In the genomic region with DNA sequence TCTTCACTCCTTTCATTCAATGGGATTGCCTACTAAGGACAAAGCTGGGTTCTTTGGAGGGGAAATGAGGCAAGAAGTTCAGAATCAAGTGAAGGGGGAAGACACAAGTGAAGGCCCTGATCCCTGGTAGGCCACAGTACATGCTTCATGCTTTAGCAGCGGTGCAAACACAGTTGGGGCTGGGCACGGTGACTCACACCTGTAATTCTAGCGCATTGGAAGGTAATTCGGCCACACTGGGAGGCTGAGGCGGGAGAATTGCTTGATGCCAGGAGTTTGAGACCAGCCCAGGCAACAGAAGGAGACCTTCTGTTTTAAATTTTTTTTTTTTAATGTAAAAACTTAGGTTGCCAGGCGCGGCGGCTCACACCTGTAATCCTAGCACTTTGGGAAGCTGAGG, we compare ENCODE assay signal across 17 cellular contexts. TPM values are rescaled to one million over a fixed set of nuclear protein-coding genes. Genes with fewer than 3 reads are reported as not detected.
DNase-seq lines count a peak whose midpoint lies in the region; ATAC-seq and TF ChIP-seq lines count a peak whose summit lies in the region.
"Had no signal": no experiment of that assay in that cellular context is flagged by ENCODE, and none has a peak within 500 bp of the region (broad histone marks: within the 10 kb centered on the region; RNA-seq: fewer than 3 reads in every experiment).

No MANE protein-coding gene starts in this region.

- no peaks in the 10 kb centered on the region for H3K9me3 ChIP-seq in colonic mucosa

- ATAC-seq in HG02588 (IDR thresholded peaks at IDR 0.05; ENCODE audit: unreplicated experiment): no peak
- ATAC-seq in HG03521 (IDR thresholded peaks at IDR 0.05; ENCODE audit: unreplicated experiment): no peak

- no peaks in the 10 kb centered on the region for H3K36me3 Mint-ChIP-seq in neural crest cell (ENCODE audit: low read depth)

- no peak for TF ChIP-seq CTCF in 22Rv1 (IDR thresholded peaks at IDR 0.05)
- no peak for TF ChIP-seq CTCF in colonic mucosa (IDR thresholded peaks at IDR 0.05)
- TF ChIP-seq CTCF in neural crest cell (conservative IDR thresholded peaks at IDR 0.05): no peak

- H3K9me3 Mint-ChIP-seq in neural crest cell: no peaks in the 10 kb centered on the region
- H3K9me3 Mint-ChIP-seq: CD8-positive, alpha-beta memory T cell had no signal

- DNase-seq in COLO668 (lab: John Stamatoyannopoulos, UW; ENCODE audit: unreplicated experiment): peak; percentile 11
- peak; percentile 72 for DNase-seq in colonic mucosa
- no peak for DNase-seq in neural crest cell (ENCODE audit: low read depth, low spot score)
- DNase-seq in NCI-H226: no peak
- DNase-seq: BE2C, EL, H9, NCI-H1048, NCI-H146, NCI-H2081 treated with DMSO at 0.1 percent for 48 hours, NCI-H2227 treated with DMSO at 0.1 percent for 48 hours, NCI-H526, OCI-M1 had no signal

- H3K27me3 ChIP-seq in colonic mucosa: no peaks in the 10 kb centered on the region
- H3K27me3 ChIP-seq: BE2C had no signal

- H3K27me3 Mint-ChIP-seq in neural crest cell (ENCODE audit: low read depth): no peaks in the 10 kb centered on the region
- H3K27me3 Mint-ChIP-seq: CD8-positive, alpha-beta memory T cell had no signal

- no peak overlapping the region for H3K27ac Mint-ChIP-seq in neural crest cell (ENCODE audit: unreplicated experiment)

- H3K4me3 Mint-ChIP-seq in neural crest cell: peak overlapping the region; percentile 77
- H3K4me3 Mint-ChIP-seq: H9 had no signal

- peaks cover 6% of the 10 kb centered on the region for H3K4me1 Mint-ChIP-seq in neural crest cell

- H3K27ac ChIP-seq in 22Rv1: 0 out of 2 replicates have a peak overlapping the region, but pooled peaks have one; percentile 22
- H3K27ac ChIP-seq in colonic mucosa: peak overlapping the region; percentile 84

- H3K9ac ChIP-seq in colonic mucosa (ENCODE audit: low read depth in 2 of 2, low read length in 2 of 2): no peak overlapping the region

- intact Hi-C loops in colonic mucosa (cut with DNase I): no loop called here

- H3K4me1 ChIP-seq in colonic mucosa: peaks cover 23% of the 10 kb centered on the region

- no peaks in the 10 kb centered on the region for H3K36me3 ChIP-seq in colonic mucosa
- H3K36me3 ChIP-seq: BE2C had no signal

- no peak overlapping the region for H3K4me3 ChIP-seq in colonic mucosa

RNA-seq across cellular contexts. Expression of a gene that starts 23.4 kb away (rescaled TPM):
- 100 to 1,000 TPM; 102 to 145 TPM for total RNA-seq in colonic mucosa
- total RNA-seq in neural crest cell: 150 and 158 TPM in 2 replicates

Comparison
In these comparisons a context has a peak if more than half of its experiments do, and no peak if none do; other contexts are left out.
1. DNase-seq: peak in COLO668 (single experiment) and colonic mucosa (single experiment); none in neural crest cell (single experiment) and NCI-H226 (single experiment).